Comparison of ENCODE assay signal across 33 cellular contexts in genomic region chr11:32164836-32165235, GRCh38.
A peak's percentile ranks its signal among the peaks of the same experiment; 100 is the strongest.
DNase-seq lines count a peak whose midpoint lies in the region; ATAC-seq and TF ChIP-seq lines count a peak whose summit lies in the region.
"Had no signal": no experiment of that assay in that cellular context is flagged by ENCODE, and none has a peak within 500 bp of the region (broad histone marks: within the 10 kb centered on the region; RNA-seq: fewer than 3 reads in every experiment).

No MANE protein-coding gene starts in this region.

- H3K27ac ChIP-seq in SK-N-MC (peak overlapping the region; percentile 23; the same call in 1 of the 2 replicates), neural cell (ENCODE audit: low read length) (no peak overlapping the region)
- H3K27ac ChIP-seq in CD4-positive, alpha-beta T cell (ENCODE audit: low read depth, low read length): no peak overlapping the region
- H3K27ac ChIP-seq: 22Rv1; A549; BLaER1; BLaER1 treated with 17β-estradiol and CSF1 and Interleukin-3, amounts not matched to agents 10 nM and 100 nM; C4-2B had no signal

- H3K36me3 ChIP-seq in SK-N-MC (ENCODE audit: insufficient read depth, low read length) (no peaks in the 10 kb centered on the region), neural cell (ENCODE audit: insufficient read depth, low read length) (no peaks in the 10 kb centered on the region)
- H3K36me3 ChIP-seq: BE2C; BLaER1; BLaER1 treated with 17β-estradiol and CSF1 and Interleukin-3, amounts not matched to agents 10 nM and 100 nM had no signal

- H3K36me3 Mint-ChIP-seq in CD4-positive, alpha-beta T cell (ENCODE audit: low read depth): no peaks in the 10 kb centered on the region
- H3K36me3 Mint-ChIP-seq: CD14-positive monocyte; CD4-positive, alpha-beta memory T cell; CD4-positive, CD25-positive, alpha-beta regulatory T cell; CD8-positive, alpha-beta memory T cell; CD8-positive, alpha-beta T cell had no signal

- H3F3A ChIP-seq in neural cell (ENCODE audit: insufficient read depth, low read length, poor library complexity, severe bottlenecking): no peaks in the 10 kb centered on the region

- H3K4me1 Mint-ChIP-seq in CD4-positive, alpha-beta T cell (ENCODE audit: low read depth): peaks cover 14% of the 10 kb centered on the region
- H3K4me1 Mint-ChIP-seq: B cell; CD14-positive monocyte; CD4-positive, CD25-positive, alpha-beta regulatory T cell had no signal

- H3K9me3 ChIP-seq in SK-N-MC (ENCODE audit: low read depth, low read length): no peaks in the 10 kb centered on the region
- H3K9me3 ChIP-seq in neural cell (ENCODE audit: low read length): no peaks in the 10 kb centered on the region
- no peaks in the 10 kb centered on the region for H3K9me3 ChIP-seq in CD4-positive, alpha-beta T cell (ENCODE audit: control insufficient read depth, low read length)
- H3K9me3 ChIP-seq: A549; BE2C; BLaER1; BLaER1 treated with 17β-estradiol and CSF1 and Interleukin-3, amounts not matched to agents 10 nM and 100 nM; Caco-2 had no signal

- no peak overlapping the region for H3K27ac Mint-ChIP-seq in CD4-positive, alpha-beta T cell
- H3K27ac Mint-ChIP-seq: B cell; CD14-positive monocyte; CD4-positive, alpha-beta memory T cell; CD4-positive, CD25-positive, alpha-beta regulatory T cell; CD8-positive, alpha-beta T cell had no signal

- POLR2A ChIA-PET in CD4-positive, alpha-beta T cell (lab: Charles Lee): no interaction called here

- DNase-seq in G401 (ENCODE audit: low spot score) (peak; percentile 46), SK-N-MC (ENCODE audit: low read depth, low spot score) (no peak), cerebellum (ENCODE audit: low spot score) (peak; percentile 49), NCI-H1105 (lab: John Stamatoyannopoulos, UW) (no peak), retina (no peak), DMS114 treated with DMSO at 0.1 percent for 48 hours (lab: John Stamatoyannopoulos, UW; ENCODE audit: unreplicated experiment) (no peak)
- no peak for DNase-seq in CD4-positive, alpha-beta T cell
- DNase-seq: 8988T; ACHN; AML-193; BE2C; Caco-2; Calu3; CD4-positive, alpha-beta memory T cell; CD4-positive, CD25-positive, alpha-beta regulatory T cell; CD8-positive, alpha-beta memory T cell; CD8-positive, alpha-beta T cell; COR-L47; DMS 273 treated with DMSO at 0.1 percent for 48 hours; DMS153; DMS53; DMS79; DMS79 treated with DMSO at 0.1 percent for 48 hours; DND-41; EL had no signal

- no peak overlapping the region for H3K4me2 ChIP-seq in neural cell (ENCODE audit: low read length)
- H3K4me2 ChIP-seq: A549; BLaER1; BLaER1 treated with 17β-estradiol and CSF1 and Interleukin-3, amounts not matched to agents 10 nM and 100 nM had no signal

- intact Hi-C loops in CD4-positive, alpha-beta T cell (cut with DNase I, micrococcal nuclease): no loop called here

- H4K20me1 ChIP-seq in neural cell (ENCODE audit: insufficient read depth): no peaks in the 10 kb centered on the region
- H4K20me1 ChIP-seq: BLaER1; BLaER1 treated with 17β-estradiol and CSF1 and Interleukin-3, amounts not matched to agents 10 nM and 100 nM had no signal

- no peak overlapping the region for H3K4me3 ChIP-seq in SK-N-MC
- no peak overlapping the region for H3K4me3 ChIP-seq in neural cell (ENCODE audit: low read length)
- H3K4me3 ChIP-seq: A549; BLaER1; BLaER1 treated with 17β-estradiol and CSF1 and Interleukin-3, amounts not matched to agents 10 nM and 100 nM had no signal

- no peaks in the 10 kb centered on the region for H3K9me2 ChIP-seq in neural cell (ENCODE audit: insufficient read depth, low read length)

- no peaks in the 10 kb centered on the region for H3K79me2 ChIP-seq in neural cell (replicated peaks; ENCODE audit: insufficient read depth, low read length)

- no peak for ATAC-seq in CD4-positive, alpha-beta T cell (ENCODE audit: poor library complexity)
- ATAC-seq: A549; CD8-positive, alpha-beta T cell had no signal

- H2AFZ ChIP-seq in neural cell (ENCODE audit: low read depth, low read length): no peak overlapping the region

- H3K27me3 ChIP-seq in neural cell (ENCODE audit: insufficient read depth, low read depth, low read length): no peaks in the 10 kb centered on the region
- peaks cover 7% of the 10 kb centered on the region for H3K27me3 ChIP-seq in CD4-positive, alpha-beta T cell (ENCODE audit: control insufficient read depth, insufficient read depth, low read length)
- H3K27me3 ChIP-seq: BE2C; BLaER1; BLaER1 treated with 17β-estradiol and CSF1 and Interleukin-3, amounts not matched to agents 10 nM and 100 nM had no signal

- TF ChIP-seq EP300 in neural cell (conservative IDR thresholded peaks at IDR 0.05; ENCODE audit: poor library complexity, severe bottlenecking): peak; percentile 24

- peaks cover 6% of the 10 kb centered on the region for H3K27me3 Mint-ChIP-seq in CD4-positive, alpha-beta T cell

- no peak overlapping the region for H3K9ac ChIP-seq in SK-N-MC (ENCODE audit: insufficient read length)
- no peak overlapping the region for H3K9ac ChIP-seq in neural cell (ENCODE audit: low read length)
- H3K9ac ChIP-seq: BLaER1; BLaER1 treated with 17β-estradiol and CSF1 and Interleukin-3, amounts not matched to agents 10 nM and 100 nM had no signal

- CTCF ChIA-PET in CD4-positive, alpha-beta T cell (lab: Charles Lee): interaction anchor here (0.7 kb wide), 1 partner anchor 769 kb away, joined by 4 read pairs; no protein-coding TSS in a partner anchor

- no peak for TF ChIP-seq RAD21 in neural cell (conservative IDR thresholded peaks at IDR 0.05)

- no peaks in the 10 kb centered on the region for H3K9me3 Mint-ChIP-seq in CD4-positive, alpha-beta T cell
- H3K9me3 Mint-ChIP-seq: CD14-positive monocyte; CD4-positive, alpha-beta memory T cell; CD8-positive, alpha-beta memory T cell; CD8-positive, alpha-beta T cell had no signal

- TF ChIP-seq CTCF in neural cell (IDR thresholded peaks at IDR 0.05; ENCODE audit: poor library complexity, severe bottlenecking): no peak
- no peak for TF ChIP-seq CTCF in CD4-positive, alpha-beta T cell (IDR thresholded peaks at IDR 0.05)

- in situ Hi-C loops in G401 (cut with HindIII; ENCODE audit: low sequenced_read_pairs): no loop called here

- H3K4me3 Mint-ChIP-seq in CD4-positive, alpha-beta T cell: no peak overlapping the region
- H3K4me3 Mint-ChIP-seq: B cell; CD14-positive monocyte; CD4-positive, alpha-beta memory T cell; CD4-positive, CD25-positive, alpha-beta regulatory T cell; CD8-positive, alpha-beta memory T cell; CD8-positive, alpha-beta T cell had no signal

TF ChIP-seq in neural cell, 6 proteins besides CTCF, POLR2A, EP300 and RAD21:
- TF ChIP-seq TAF1 (IDR thresholded peaks at IDR 0.05; ENCODE audit: low read depth) (no peak), POLR2AphosphoS5 (IDR thresholded peaks at IDR 0.05) (peak; percentile 26)

Comparison
In these comparisons a context has a peak if more than half of its experiments do, and no peak if none do; other contexts are left out.
1. DNase-seq: peak in G401 (single experiment) and cerebellum (single experiment); none in SK-N-MC (single experiment), CD4-positive, alpha-beta T cell (0 of 10), NCI-H1105 (single experiment), retina (single experiment) and DMS114 treated with DMSO at 0.1 percent for 48 hours (single experiment).